14 cellular contexts compared by ENCODE assay signal in genomic region chr18:75172299-75173124, GRCh38. TPM values are rescaled to one million over a fixed set of nuclear protein-coding genes. Genes with fewer than 3 reads are reported as not detected.
DNase-seq lines count a peak whose midpoint lies in the region; ATAC-seq, FAIRE-seq and TF ChIP-seq lines count a peak whose summit lies in the region.
"Had no signal": no experiment of that assay in that cellular context is flagged by ENCODE, and none has a peak within 500 bp of the region (broad histone marks: within the 10 kb centered on the region; RNA-seq: fewer than 3 reads in every experiment).

No MANE protein-coding gene starts in this region.

- intact Hi-C loops in HepG2 (cut with micrococcal nuclease; ENCODE audit: unreplicated experiment) = no loop called here
- intact Hi-C loops in right lobe of liver (cut with DNase I) = loop anchor here in 1 of 2 donors (10.0 kb wide), 1 partner anchor 432 kb away; no protein-coding TSS in a partner anchor

- POLR2A ChIA-PET in HepG2 (lab: Yijun Ruan, JAX) = no interaction called here

- TF ChIP-seq RAD21 in HepG2 (CRISPR knock-in tag; IDR thresholded peaks at IDR 0.05) = no peak

- H3K4me3 ChIP-seq in HepG2 (replicated peaks in 1 of 3; ENCODE audit: insufficient read depth in 1 of 3, low read depth in 2 of 3, low read length in 3 of 3) (no peak overlapping the region; a peak in 1 of 6 replicates), right lobe of liver (no peak overlapping the region)
- H3K4me3 ChIP-seq: A549, breast epithelium, esophagus squamous epithelium had no signal

- no peaks in the 10 kb centered on the region for H4K20me1 ChIP-seq in HepG2 (ENCODE audit: insufficient read depth, low read length)

- H2AFZ ChIP-seq in HepG2 (ENCODE audit: low read length) = no peak overlapping the region

- TF ChIP-seq POLR2A in HepG2 (IDR thresholded peaks at IDR 0.05; ENCODE audit: insufficient read depth in 1 of 2, low read depth in 2 of 2, low read length in 2 of 2) (no peak), right lobe of liver (IDR thresholded peaks at IDR 0.05) (no peak)

- no peaks in the 10 kb centered on the region for H3K36me3 ChIP-seq in HepG2 (replicated peaks in 1 of 2; ENCODE audit: control insufficient read depth in 1 of 2, insufficient read depth in 2 of 2, low read length in 2 of 2)
- no peaks in the 10 kb centered on the region for H3K36me3 ChIP-seq in right lobe of liver
- H3K36me3 ChIP-seq: breast epithelium, esophagus squamous epithelium had no signal

- in situ Hi-C loops in HepG2 (cut with HindIII; ENCODE audit: extremely low pct_ligation_motif_present, low pct_unique_long_range_greater_than_20kb) = loop anchor here (25.0 kb wide), 1 partner anchor 315 kb away; no protein-coding TSS in a partner anchor

- no peaks in the 10 kb centered on the region for H3K79me2 ChIP-seq in HepG2 (ENCODE audit: insufficient read depth, low read length)

- FAIRE-seq in HepG2 (lab: Jason Lieb, UNC) = no peak
- FAIRE-seq: A549 had no signal

- H3K27ac ChIP-seq in HepG2 (ENCODE audit: extremely low read length, insufficient read depth, low read length) = no peak overlapping the region
- no peak overlapping the region for H3K27ac ChIP-seq in right lobe of liver
- H3K27ac ChIP-seq: A549, breast epithelium, esophagus squamous epithelium had no signal

- 57% methylated on average over 15 of the region's 17 CpGs for WGBS in HepG2 (ENCODE audit: low lambda C conversion rate)
- 68% methylated on average over 16 of the region's 17 CpGs for WGBS in right lobe of liver (ENCODE audit: insufficient coverage, low coverage, low lambda C conversion rate, missing lambda C conversion rate)

- TF ChIP-seq CTCF in HepG2 (CRISPR knock-in tag; IDR thresholded peaks at IDR 0.05) (no peak), right lobe of liver (IDR thresholded peaks at IDR 0.05) (no peak)

- H3K27me3 ChIP-seq in HepG2 (ENCODE audit: control insufficient read depth in 1 of 2, insufficient read depth in 2 of 2, low read length in 2 of 2) (peaks cover 3 to 18% of the 10 kb centered on the region in 2 experiments; a peak in 4 of 5 replicates), right lobe of liver (no peaks in the 10 kb centered on the region)
- H3K27me3 ChIP-seq: breast epithelium, esophagus squamous epithelium had no signal

- no TSS peak for BruUV-seq in HepG2 (replicated peaks; lab: Mats Ljungman, UMichigan)

- H3K4me1 ChIP-seq in HepG2 (ENCODE audit: insufficient read depth, low read length) (peaks cover 12% of the 10 kb centered on the region), right lobe of liver (no peaks in the 10 kb centered on the region)
- H3K4me1 ChIP-seq: A549, breast epithelium, esophagus squamous epithelium had no signal

- ATAC-seq in HepG2 (no peak; the same call in none of the 3 replicates), right lobe of liver (no peak), HG02678 (IDR thresholded peaks at IDR 0.05; ENCODE audit: unreplicated experiment) (peak; percentile 24), HG03520 (IDR thresholded peaks at IDR 0.05; ENCODE audit: unreplicated experiment) (peak; percentile 4)

- H3K9me3 ChIP-seq in HepG2 (ENCODE audit: low read length) = no peaks in the 10 kb centered on the region
- H3K9me3 ChIP-seq in right lobe of liver = no peaks in the 10 kb centered on the region
- H3K9me3 ChIP-seq: A549, esophagus squamous epithelium had no signal

- CTCF ChIA-PET in HepG2 (lab: Yijun Ruan, JAX; ENCODE audit: low intra/inter-chr PET ratio, low total read pairs) = no interaction called here

- peak overlapping the region; percentile 42; the same call in 1 of the 2 replicates for H3K4me2 ChIP-seq in HepG2 (ENCODE audit: low read depth, low read length)
- H3K4me2 ChIP-seq: A549 had no signal

- no peak for DNase-seq in HepG2 (ENCODE audit: low spot score)
- DNase-seq in right lobe of liver = no peak
- DNase-seq in NK-92 (lab: John Stamatoyannopoulos, UW; ENCODE audit: unreplicated experiment) = no peak
- no peak for DNase-seq in UCSD-AML1 (lab: John Stamatoyannopoulos, UW; ENCODE audit: unreplicated experiment)
- DNase-seq in activated CD4-positive, alpha-beta T cell treated with anti-CD3 and anti-CD28 coated beads for 1 hour = no peak
- no peak for DNase-seq in stimulated activated CD4-positive, alpha-beta T cell treated with anti-CD3 and anti-CD28 coated beads, Interleukin-4, amount 100 ng/mL, for 24 hours
- DNase-seq: activated CD4-positive, CD25-positive, alpha-beta regulatory T cell treated with anti-CD3 and anti-CD28 coated beads, Interleukin-2, amount 50 U/mL, for 72 hours; esophagus squamous epithelium; midbrain; NCI-H1694 treated with DMSO at 0.1 percent for 48 hours had no signal

- H3K9ac ChIP-seq in HepG2 (ENCODE audit: insufficient read depth, low read depth, low read length) = no peak overlapping the region

- TF ChIP-seq EP300 in HepG2 (IDR thresholded peaks at IDR 0.05; ENCODE audit: low read depth in 2 of 2, low read length in 2 of 2) = no peak
- TF ChIP-seq EP300 in HepG2 (CRISPR knock-in tag; IDR thresholded peaks at IDR 0.05; ENCODE audit: borderline replicate concordance) = no peak

TF ChIP-seq in HepG2, 621 proteins besides CTCF, POLR2A, EP300 and RAD21 (continues in another document):
- TF ChIP-seq SETDB1 (CRISPR knock-in tag; IDR thresholded peaks at IDR 0.05; ENCODE audit: borderline replicate concordance) (no peak), ZNF563 (CRISPR knock-in tag; IDR thresholded peaks at IDR 0.05) (no peak), ZNF564 (CRISPR knock-in tag; IDR thresholded peaks at IDR 0.05) (no peak), RARG (CRISPR knock-in tag; IDR thresholded peaks at IDR 0.05; ENCODE audit: low read depth) (no peak), CHD4 (IDR thresholded peaks at IDR 0.05; ENCODE audit: borderline replicate concordance, low read length) (no peak), ZNF282 (IDR thresholded peaks at IDR 0.05; ENCODE audit: partially characterized antibody) (no peak)

RNA-seq across cellular contexts. Expression of gene PTGR3, which starts 36.4 kb away (rescaled TPM):
- 11.5 and 13.3 TPM in 2 replicates for total RNA-seq in HepG2 (2016; rRNA removed; fragmentation: Illumina TruSeq; extraction: Trizol)
- total RNA-seq in HepG2 (2016; cell fraction: cytosol; rRNA removed; fragmentation: Illumina TruSeq; extraction: Trizol; ENCODE audit: low read depth) = 3.0 and 3.5 TPM in 2 replicates
- total RNA-seq in HepG2 (2016; cell fraction: insoluble cytoplasmic fraction; rRNA removed; fragmentation: Illumina TruSeq; extraction: Trizol) = 12.0 and 13.7 TPM in 2 replicates
- total RNA-seq in HepG2 (2016; cell fraction: membrane; rRNA removed; fragmentation: Illumina TruSeq; extraction: Trizol) = 9.5 and 11.7 TPM in 2 replicates
- total RNA-seq in HepG2 (2016; cell fraction: nucleus; rRNA removed; fragmentation: Illumina TruSeq; extraction: Trizol) = 6.0 and 7.5 TPM in 2 replicates
- polyA plus RNA-seq in HepG2 (2011; rRNA removed) = 23.5 and 25.3 TPM in 2 replicates
- polyA plus RNA-seq in HepG2 (2011; cell fraction: cytosol; rRNA removed) = 17.8 and 19.5 TPM in 2 replicates
- polyA plus RNA-seq in HepG2 (2011; cell fraction: nucleus; rRNA removed) = 21.7 and 25.8 TPM in 2 replicates
- 16.2 and 18.2 TPM in 2 replicates for polyA plus RNA-seq in HepG2 (2012)
- polyA plus RNA-seq in HepG2 (2016; cell fraction: cytosol; fragmentation: Illumina TruSeq; extraction: Trizol; ENCODE audit: low read depth) = 5.8 and 8.4 TPM in 2 replicates
- polyA plus RNA-seq in HepG2 (2016; cell fraction: insoluble cytoplasmic fraction; fragmentation: Illumina TruSeq; extraction: Trizol; ENCODE audit: low read depth) = 18.6 and 22.2 TPM in 2 replicates
- 12.0 and 13.4 TPM in 2 replicates for polyA plus RNA-seq in HepG2 (2016; cell fraction: membrane; fragmentation: Illumina TruSeq; extraction: Trizol; ENCODE audit: low read depth)
- polyA plus RNA-seq in HepG2 (2016; cell fraction: nucleus; fragmentation: Illumina TruSeq; extraction: Trizol; ENCODE audit: insufficient read depth, low read depth) = 11.7 and 16.0 TPM in 2 replicates
- polyA minus RNA-seq in HepG2 (2011; rRNA and poly(A)+ RNA removed; ENCODE audit: low replicate concordance) = 91.8 and 99.6 TPM in 2 replicates
- polyA minus RNA-seq in HepG2 (2011; cell fraction: cytosol; rRNA and poly(A)+ RNA removed) = 14.5 and 19.7 TPM in 2 replicates
- polyA minus RNA-seq in HepG2 (2011; cell fraction: nucleus; rRNA and poly(A)+ RNA removed) = 23.2 and 33.2 TPM in 2 replicates
- total RNA-seq in right lobe of liver = 10 to 100 TPM in 5 of 6 experiments, 1 to 10 TPM in 1; 9.4 to 30.1 (median 19.8) TPM

RNA-seq across cellular contexts. Expression of gene TSHZ1, which starts 38.1 kb away (rescaled TPM):
- total RNA-seq in HepG2 (2016; rRNA removed; fragmentation: Illumina TruSeq; extraction: Trizol) (2.5 and 2.6 TPM in 2 replicates), right lobe of liver (10 to 100 TPM in 2 of 6 experiments, 1 to 10 TPM in 4; 6.4 to 13.3 (median 9.6) TPM)
- 0.20 and 0.35 TPM in 2 replicates for total RNA-seq in HepG2 (2016; cell fraction: cytosol; rRNA removed; fragmentation: Illumina TruSeq; extraction: Trizol; ENCODE audit: low read depth)
- 2.1 and 2.4 TPM in 2 replicates for total RNA-seq in HepG2 (2016; cell fraction: insoluble cytoplasmic fraction; rRNA removed; fragmentation: Illumina TruSeq; extraction: Trizol)
- total RNA-seq in HepG2 (2016; cell fraction: membrane; rRNA removed; fragmentation: Illumina TruSeq; extraction: Trizol) = 1.5 and 1.6 TPM in 2 replicates
- total RNA-seq in HepG2 (2016; cell fraction: nucleus; rRNA removed; fragmentation: Illumina TruSeq; extraction: Trizol) = 2.9 and 3.6 TPM in 2 replicates
- polyA plus RNA-seq in HepG2 (2011; rRNA removed) = 2.4 and 2.7 TPM in 2 replicates
- polyA plus RNA-seq in HepG2 (2011; cell fraction: cytosol; rRNA removed) = 1.7 and 1.8 TPM in 2 replicates
- 3.2 and 3.4 TPM in 2 replicates for polyA plus RNA-seq in HepG2 (2011; cell fraction: nucleus; rRNA removed)
- 4.3 and 4.7 TPM in 2 replicates for polyA plus RNA-seq in HepG2 (2012)
- 0.17 and 0.18 TPM in 2 replicates for polyA plus RNA-seq in HepG2 (2016; cell fraction: cytosol; fragmentation: Illumina TruSeq; extraction: Trizol; ENCODE audit: low read depth)
- polyA plus RNA-seq in HepG2 (2016; cell fraction: insoluble cytoplasmic fraction; fragmentation: Illumina TruSeq; extraction: Trizol; ENCODE audit: low read depth) = 2.9 and 3.5 TPM in 2 replicates
- 0.81 and 1.0 TPM in 2 replicates for polyA plus RNA-seq in HepG2 (2016; cell fraction: membrane; fragmentation: Illumina TruSeq; extraction: Trizol; ENCODE audit: low read depth)
- polyA plus RNA-seq in HepG2 (2016; cell fraction: nucleus; fragmentation: Illumina TruSeq; extraction: Trizol; ENCODE audit: insufficient read depth, low read depth) = 3.8 and 3.9 TPM in 2 replicates
- 4.9 and 6.5 TPM in 2 replicates for polyA minus RNA-seq in HepG2 (2011; rRNA and poly(A)+ RNA removed; ENCODE audit: low replicate concordance)
- polyA minus RNA-seq in HepG2 (2011; cell fraction: cytosol; rRNA and poly(A)+ RNA removed) = 4.2 and 4.7 TPM in 2 replicates
- polyA minus RNA-seq in HepG2 (2011; cell fraction: nucleus; rRNA and poly(A)+ RNA removed) = 4.4 and 4.8 TPM in 2 replicates

Comparison
In these comparisons a context has a peak if more than half of its experiments do, and no peak if none do; other contexts are left out.
1. ATAC-seq: peak in HG02678 (single experiment) and HG03520 (single experiment); none in HepG2 (single experiment) and right lobe of liver (0 of 4).